ENCODE assay signal across 16 cellular contexts in genomic region chr3:107861904-107862303, GRCh38.
DNase-seq lines count a peak whose midpoint lies in the region; ATAC-seq, FAIRE-seq and TF ChIP-seq lines count a peak whose summit lies in the region.
"Had no signal": no experiment of that assay in that cellular context is flagged by ENCODE, and none has a peak within 500 bp of the region (broad histone marks: within the 10 kb centered on the region; RNA-seq: fewer than 3 reads in every experiment).

No MANE protein-coding gene starts in this region.

- no peak overlapping the region for H3K9ac ChIP-seq in H1 (replicated peaks in 1 of 4; ENCODE audit: extremely low read depth in 1 of 4, low read depth in 3 of 4, low read length in 3 of 4)
- H3K9ac ChIP-seq in endodermal cell (ENCODE audit: extremely low read depth, low read length, poor library complexity, severe bottlenecking): no peak overlapping the region
- H3K9ac ChIP-seq in GM23248: no peak overlapping the region

- no peak overlapping the region for H3K56ac ChIP-seq in H1 (replicated peaks; ENCODE audit: insufficient read length, low read depth, low read length)

- ATAC-seq in GM18867 (IDR thresholded peaks at IDR 0.05; ENCODE audit: unreplicated experiment): peak; percentile 91
- peak; percentile 96 for ATAC-seq in GM21576 (IDR thresholded peaks at IDR 0.05; ENCODE audit: unreplicated experiment)
- ATAC-seq in HG03354 (IDR thresholded peaks at IDR 0.05; ENCODE audit: poor library complexity, severe bottlenecking, unreplicated experiment): peak; percentile 93
- no peak for ATAC-seq in HG03025 (IDR thresholded peaks at IDR 0.05; ENCODE audit: low FRiP score, unreplicated experiment)
- ATAC-seq: gastroesophageal sphincter, T-cell had no signal

- H4K5ac ChIP-seq in H1 (ENCODE audit: insufficient read length, low read depth, low read length): no peak overlapping the region

- CTCF ChIA-PET in H1 (lab: Charles Lee; ENCODE audit: partially characterized antibody): no interaction called here

- no peak overlapping the region for H2BK20ac ChIP-seq in H1 (ENCODE audit: low read length)

- no peak overlapping the region for H2BK5ac ChIP-seq in H1 (ENCODE audit: low read depth, low read length)

- no peak overlapping the region for H3K27ac ChIP-seq in H1 (ENCODE audit: low read depth, low read length)
- H3K27ac ChIP-seq in endodermal cell (ENCODE audit: low read depth, low read length): no peak overlapping the region
- H3K27ac ChIP-seq in GM23248: no peak overlapping the region
- H3K27ac ChIP-seq: gastroesophageal sphincter had no signal

- H3K9me3 Mint-ChIP-seq in endodermal cell: no peaks in the 10 kb centered on the region
- H3K9me3 Mint-ChIP-seq: central memory CD8-positive, alpha-beta T cell; T-cell had no signal

- no peak overlapping the region for H2AK5ac ChIP-seq in H1 (ENCODE audit: low read depth, low read length)

- 0 out of 2 replicates have a peak overlapping the region, but pooled peaks have one; percentile 58 for H2AFZ ChIP-seq in H1 (ENCODE audit: low read length)
- H2AFZ ChIP-seq in GM23248: no peak overlapping the region

- no peak overlapping the region for H2BK12ac ChIP-seq in H1 (ENCODE audit: low read depth, low read length)

- no peaks in the 10 kb centered on the region for H3K79me1 ChIP-seq in H1 (ENCODE audit: low read depth, low read length)

- in situ Hi-C loops in GM23248 (cut with MboI): no loop called here

- no peak overlapping the region for H3K27ac Mint-ChIP-seq in endodermal cell
- H3K27ac Mint-ChIP-seq: T-cell had no signal

- no peak overlapping the region for H3K23ac ChIP-seq in H1 (ENCODE audit: insufficient read length)

- H3K14ac ChIP-seq in H1 (ENCODE audit: insufficient read length): no peak overlapping the region

- no peak overlapping the region for H4K91ac ChIP-seq in H1 (replicated peaks; ENCODE audit: insufficient read length, low read length)

- no peak overlapping the region for H2BK15ac ChIP-seq in H1 (ENCODE audit: low read length)

- H3K27me3 Mint-ChIP-seq in endodermal cell (ENCODE audit: insufficient read depth): no peaks in the 10 kb centered on the region

- no peaks in the 10 kb centered on the region for H3F3A ChIP-seq in GM23248 (ENCODE audit: insufficient read depth)

- no peak overlapping the region for H3K4me3 Mint-ChIP-seq in endodermal cell
- H3K4me3 Mint-ChIP-seq: central memory CD8-positive, alpha-beta T cell; T-cell had no signal

- no peaks in the 10 kb centered on the region for H3K79me2 ChIP-seq in H1 (ENCODE audit: control insufficient read depth in 1 of 2, insufficient read depth in 2 of 2, low read length in 2 of 2)
- no peaks in the 10 kb centered on the region for H3K79me2 ChIP-seq in GM23248 (ENCODE audit: insufficient read depth)

- no peak overlapping the region for H4K8ac ChIP-seq in H1 (ENCODE audit: extremely low read depth, insufficient read depth, low read length)

- H3K4me3 ChIP-seq in H1 (ENCODE audit: extremely low read depth in 1 of 4, insufficient read depth in 2 of 4, low read depth in 3 of 4, low read length in 4 of 4): no peak overlapping the region
- H3K4me3 ChIP-seq in endodermal cell (ENCODE audit: low read length): no peak overlapping the region
- H3K4me3 ChIP-seq in GM23248: no peak overlapping the region
- H3K4me3 ChIP-seq: gastroesophageal sphincter had no signal

- no peak overlapping the region for H2BK120ac ChIP-seq in H1 (replicated peaks; ENCODE audit: low read depth, low read length)

- TF ChIP-seq RAD21 in H1 (IDR thresholded peaks at IDR 0.05 in 1 of 2, conservative IDR thresholded peaks at IDR 0.05 in 1 of 2; ENCODE audit: low read depth in 2 of 2, low read length in 2 of 2): no peak

- H3K23me2 ChIP-seq in H1 (ENCODE audit: low read depth, low read length): no peaks in the 10 kb centered on the region

- DNase-seq in H1 (ENCODE audit: low read depth in 1 of 2, low spot score in 2 of 2) (no peak), endodermal cell (no peak), NCI-H187 treated with DMSO at 0.1 percent for 48 hours (lab: John Stamatoyannopoulos, UW) (no peak), GM23248 (no peak)
- DNase-seq: activated T-cell treated with anti-CD3 and anti-CD28 coated beads, Interleukin-2, amount 50 U/mL, for 1 hour; DND-41; NCI-H2029 treated with DMSO at 0.1 percent for 48 hours; stimulated activated CD4-positive, alpha-beta T cell treated with anti-CD3 and anti-CD28 coated beads, Interleukin-12 subunit alpha, Interleukin-12 subunit beta, amount 100 ng/mL, for 4 hours; substantia nigra; T-cell had no signal

- H3K4me1 Mint-ChIP-seq in endodermal cell: no peaks in the 10 kb centered on the region

- TF ChIP-seq EP300 in H1 (IDR thresholded peaks at IDR 0.05; ENCODE audit: borderline replicate concordance in 1 of 2, low read depth in 2 of 2, low read length in 2 of 2): no peak

- no peak overlapping the region for H3K4me2 ChIP-seq in H1 (ENCODE audit: insufficient read depth in 1 of 2, low read depth in 2 of 2, low read length in 2 of 2)
- no peak overlapping the region for H3K4me2 ChIP-seq in GM23248 (ENCODE audit: unreplicated experiment)

- H3K36me3 ChIP-seq in H1 (ENCODE audit: control insufficient read depth in 2 of 4, insufficient read depth in 4 of 4, low read length in 3 of 4): no peaks in the 10 kb centered on the region
- no peaks in the 10 kb centered on the region for H3K36me3 ChIP-seq in endodermal cell (ENCODE audit: control insufficient read depth, insufficient read depth, low read length)
- H3K36me3 ChIP-seq in GM23248 (ENCODE audit: low read depth): no peaks in the 10 kb centered on the region
- H3K36me3 ChIP-seq: gastroesophageal sphincter had no signal

- no peak overlapping the region for H3K18ac ChIP-seq in H1 (ENCODE audit: extremely low read depth, low read length)

- FAIRE-seq in H1 (lab: Jason Lieb, UNC): no peak

- TF ChIP-seq CTCF in H1 (IDR thresholded peaks at IDR 0.05; ENCODE audit: control extremely low read depth in 1 of 3, insufficient read depth in 1 of 3, low read depth in 1 of 3, low read length in 3 of 3) (no peak), endodermal cell (conservative IDR thresholded peaks at IDR 0.05) (no peak)

- H3K36me3 Mint-ChIP-seq in endodermal cell (ENCODE audit: low read depth): no peaks in the 10 kb centered on the region
- H3K36me3 Mint-ChIP-seq: T-cell had no signal

- H4K20me1 ChIP-seq in H1 (replicated peaks in 1 of 2; ENCODE audit: control insufficient read depth in 1 of 2, insufficient read depth in 2 of 2, low read length in 2 of 2): no peaks in the 10 kb centered on the region
- no peaks in the 10 kb centered on the region for H4K20me1 ChIP-seq in GM23248 (ENCODE audit: insufficient read depth)

- H3K9me2 ChIP-seq in GM23248 (ENCODE audit: insufficient read depth): no peaks in the 10 kb centered on the region

- POLR2A ChIA-PET in H1 (lab: Charles Lee; ENCODE audit: partially characterized antibody): no interaction called here

- no peaks in the 10 kb centered on the region for H3K9me3 ChIP-seq in H1 (ENCODE audit: insufficient read depth in 2 of 2, low read depth in 1 of 2, low read length in 1 of 2)
- no peaks in the 10 kb centered on the region for H3K9me3 ChIP-seq in endodermal cell (ENCODE audit: control insufficient read depth, low read length)
- H3K9me3 ChIP-seq in GM23248 (ENCODE audit: low read depth): no peaks in the 10 kb centered on the region
- H3K9me3 ChIP-seq: gastroesophageal sphincter had no signal

- H3K4me1 ChIP-seq in H1 (replicated peaks in 1 of 4; ENCODE audit: control insufficient read depth in 3 of 4, insufficient read depth in 4 of 4, low read length in 3 of 4) (no peaks in the 10 kb centered on the region), endodermal cell (ENCODE audit: control insufficient read depth, insufficient read depth, low read length) (no peaks in the 10 kb centered on the region), GM23248 (ENCODE audit: insufficient read depth) (no peaks in the 10 kb centered on the region)

- TF ChIP-seq POLR2A in H1 (IDR thresholded peaks at IDR 0.05; ENCODE audit: control extremely low read depth in 1 of 2, low read depth in 2 of 2, low read length in 2 of 2): no peak

- H3K4ac ChIP-seq in H1 (replicated peaks; ENCODE audit: insufficient read length, low read depth, low read length): no peak overlapping the region

- no peaks in the 10 kb centered on the region for H3K27me3 ChIP-seq in H1 (replicated peaks in 1 of 4; ENCODE audit: control insufficient read depth in 3 of 4, extremely low read depth in 1 of 4, insufficient read depth in 3 of 4, low read length in 3 of 4)
- no peaks in the 10 kb centered on the region for H3K27me3 ChIP-seq in endodermal cell (ENCODE audit: control insufficient read depth, insufficient read depth, low read length, poor library complexity, severe bottlenecking)
- no peaks in the 10 kb centered on the region for H3K27me3 ChIP-seq in GM23248 (replicated peaks; ENCODE audit: insufficient read depth)
- H3K27me3 ChIP-seq: gastroesophageal sphincter had no signal

- 49% methylated on average over 3 of the region's 3 CpGs; no CpG with 5 or more reads in 1 of the 2 experiments for WGBS in H1 (ENCODE audit: extremely low coverage in 1 of 2, insufficient coverage in 1 of 2, insufficient read length in 1 of 2, insufficient replicate concordance in 2 of 2, low coverage in 1 of 2, low lambda C conversion rate in 2 of 2, missing lambda C conversion rate in 1 of 2), 2 experiments
- WGBS in endodermal cell (ENCODE audit: insufficient coverage in 1 of 2, insufficient read length in 1 of 2), 2 experiments: 76 to 83% methylated on average over 1 to 3 of the region's 3 CpGs
- 36 to 43% methylated on average over 3 of the region's 3 CpGs for WGBS in GM23248 (ENCODE audit: low coverage in 1 of 2, low lambda C conversion rate in 2 of 2, missing lambda C conversion rate in 2 of 2), 2 experiments

TF ChIP-seq in H1, 55 proteins besides CTCF, POLR2A, EP300 and RAD21:
- TF ChIP-seq CEBPB (IDR thresholded peaks at IDR 0.05; ENCODE audit: low read depth, low read length) (no peak), CHD2 (IDR thresholded peaks at IDR 0.05; ENCODE audit: low read length) (peak; percentile 45; the same call in 1 of the 2 replicates)
